ENCODE assay signal across 28 cellular contexts in genomic region chr2:66032376-66032775, GRCh38.
DNase-seq lines count a peak whose midpoint lies in the region; ATAC-seq and TF ChIP-seq lines count a peak whose summit lies in the region.
"Had no signal": no experiment of that assay in that cellular context is flagged by ENCODE, and none has a peak within 500 bp of the region (broad histone marks: within the 10 kb centered on the region; RNA-seq: fewer than 3 reads in every experiment).

No MANE protein-coding gene starts in this region.

- no peak overlapping the region for H3K27ac Mint-ChIP-seq in neural progenitor cell
- H3K27ac Mint-ChIP-seq: B cell; CD8-positive, alpha-beta T cell; IgD-negative memory B cell; T-helper 1 cell treated with Interleukin-12 subunit alpha and Interleukin-12 subunit beta and Interleukin-4 antibody, amounts not matched to agents 30 μg/mL and 1 μg/mL, for 36 hours had no signal

- H3K9ac ChIP-seq in neural progenitor cell (no peak overlapping the region), PC-3 (ENCODE audit: low read length) (no peak overlapping the region)
- H3K9ac ChIP-seq: KMS-11 had no signal

- peaks cover under 1% of the 10 kb centered on the region for H3K4me1 Mint-ChIP-seq in neural progenitor cell
- H3K4me1 Mint-ChIP-seq: B cell, IgD-negative memory B cell had no signal

- peak; percentile 73 for ATAC-seq in HG02610 (IDR thresholded peaks at IDR 0.05; ENCODE audit: unreplicated experiment)
- no peak for ATAC-seq in GM18502 (IDR thresholded peaks at IDR 0.05; ENCODE audit: poor library complexity, unreplicated experiment)
- no peak for ATAC-seq in PC-3
- ATAC-seq in mucosa of descending colon = no peak
- ATAC-seq: CD8-positive, alpha-beta T cell had no signal

- H3K9me3 ChIP-seq in neural progenitor cell (ENCODE audit: low read depth) (no peaks in the 10 kb centered on the region), PC-3 (ENCODE audit: low read length) (no peaks in the 10 kb centered on the region), mucosa of descending colon (no peaks in the 10 kb centered on the region)
- H3K9me3 ChIP-seq: Caco-2 had no signal

- H3K4me1 ChIP-seq in neural progenitor cell = no peaks in the 10 kb centered on the region
- no peaks in the 10 kb centered on the region for H3K4me1 ChIP-seq in PC-3 (ENCODE audit: insufficient read depth, low read length)
- no peaks in the 10 kb centered on the region for H3K4me1 ChIP-seq in mucosa of descending colon (ENCODE audit: low read depth)
- H3K4me1 ChIP-seq: Caco-2 had no signal

- H3K27me3 ChIP-seq in neural progenitor cell = no peaks in the 10 kb centered on the region
- H3K27me3 ChIP-seq in PC-3 (ENCODE audit: low read length) = peaks cover 6% of the 10 kb centered on the region; the same call in 1 of the 2 replicates

- H3K4me3 ChIP-seq in neural progenitor cell (no peak overlapping the region), PC-3 (ENCODE audit: low read length) (no peak overlapping the region), mucosa of descending colon (no peak overlapping the region)

- peaks cover 3% of the 10 kb centered on the region for H3K27me3 Mint-ChIP-seq in neural progenitor cell (ENCODE audit: insufficient read depth, low read depth)

- H3K36me3 Mint-ChIP-seq in neural progenitor cell = no peaks in the 10 kb centered on the region
- H3K36me3 Mint-ChIP-seq: CD8-positive, alpha-beta T cell had no signal

- no TSS peak for BruUV-seq in PC-3 (replicated peaks; lab: Mats Ljungman, UMichigan)

- CTCF ChIA-PET in PC-3 (lab: Charles Lee) = no interaction called here

- intact Hi-C loops in PC-3 (cut with micrococcal nuclease) = no loop called here
- intact Hi-C loops in mucosa of descending colon (cut with DNase I, micrococcal nuclease) = no loop called here

- POLR2A ChIA-PET in PC-3 (lab: Charles Lee; ENCODE audit: unreplicated experiment) = no interaction called here

- no peaks in the 10 kb centered on the region for H3K79me2 ChIP-seq in neural progenitor cell (ENCODE audit: low read depth)
- no peaks in the 10 kb centered on the region for H3K79me2 ChIP-seq in PC-3 (ENCODE audit: low read length)

- no peaks in the 10 kb centered on the region for H3K9me2 ChIP-seq in PC-3 (replicated peaks; ENCODE audit: low read length)

- H4K20me1 ChIP-seq in neural progenitor cell (ENCODE audit: low read depth) (no peaks in the 10 kb centered on the region), PC-3 (ENCODE audit: low read length) (no peaks in the 10 kb centered on the region)

- H3K4me2 ChIP-seq in neural progenitor cell (no peak overlapping the region), PC-3 (ENCODE audit: low read length) (no peak overlapping the region)
- H3K4me2 ChIP-seq: KMS-11 had no signal

- H3K27ac ChIP-seq in neural progenitor cell (no peak overlapping the region), PC-3 (ENCODE audit: low read length) (no peak overlapping the region)
- H3K27ac ChIP-seq: 22Rv1, C4-2B, KMS-11 had no signal

- no peaks in the 10 kb centered on the region for H3K36me3 ChIP-seq in neural progenitor cell
- H3K36me3 ChIP-seq in PC-3 (ENCODE audit: low read depth, low read length) = no peaks in the 10 kb centered on the region
- H3K36me3 ChIP-seq in mucosa of descending colon (ENCODE audit: low read depth) = no peaks in the 10 kb centered on the region

- H3F3A ChIP-seq in neural progenitor cell (ENCODE audit: low read depth) (no peaks in the 10 kb centered on the region), PC-3 (ENCODE audit: low read length, unreplicated experiment) (no peaks in the 10 kb centered on the region)

- no peak overlapping the region for H3K4me3 Mint-ChIP-seq in neural progenitor cell
- H3K4me3 Mint-ChIP-seq: B cell; CD8-positive, alpha-beta T cell; IgD-negative memory B cell; T-helper 1 cell treated with Interleukin-12 subunit alpha and Interleukin-12 subunit beta and Interleukin-4 antibody, amounts not matched to agents 30 μg/mL and 1 μg/mL, for 36 hours had no signal

- DNase-seq in DMS 273 (lab: John Stamatoyannopoulos, UW; ENCODE audit: unreplicated experiment) = peak; percentile 11
- DNase-seq in DMS 273 treated with DMSO at 0.1 percent for 48 hours (lab: John Stamatoyannopoulos, UW) = no peak
- peak; percentile 4 for DNase-seq in NCI-H69 (lab: John Stamatoyannopoulos, UW)
- DNase-seq in neural progenitor cell (ENCODE audit: low spot score) = peak; percentile 25
- DNase-seq in PC-3 = no peak
- no peak for DNase-seq in mucosa of descending colon
- DNase-seq: Caco-2; CD8-positive, alpha-beta T cell; DMS79 treated with DMSO at 0.1 percent for 48 hours; GF-D8; H7; MM.1S; NCI-H1092 treated with DMSO at 0.1 percent for 48 hours; NCI-H1436; NCI-H187; NCI-H2081 treated with DMSO at 0.1 percent for 48 hours; NCI-H2171; NCI-H226; NCI-H510A; NCI-H774 had no signal

- no peak overlapping the region for H2AFZ ChIP-seq in neural progenitor cell (replicated peaks)
- H2AFZ ChIP-seq in PC-3 (ENCODE audit: low read length) = no peak overlapping the region

- H3K9me3 Mint-ChIP-seq in neural progenitor cell = no peaks in the 10 kb centered on the region
- H3K9me3 Mint-ChIP-seq: CD8-positive, alpha-beta T cell; T-helper 1 cell treated with Interleukin-12 subunit alpha and Interleukin-12 subunit beta and Interleukin-4 antibody, amounts not matched to agents 30 μg/mL and 1 μg/mL, for 36 hours had no signal

- TF ChIP-seq CTCF in neural progenitor cell (IDR thresholded peaks at IDR 0.05) (no peak), PC-3 (conservative IDR thresholded peaks at IDR 0.05; ENCODE audit: low read depth, low read length) (no peak), mucosa of descending colon (IDR thresholded peaks at IDR 0.05) (no peak)

Comparison
In these comparisons a context has a peak if more than half of its experiments do, and no peak if none do; other contexts are left out.
1. DNase-seq: peak in DMS 273 (single experiment), NCI-H69 (single experiment) and neural progenitor cell (single experiment); none in DMS 273 treated with DMSO at 0.1 percent for 48 hours (single experiment), PC-3 (single experiment) and mucosa of descending colon (0 of 3).